ENCODE assay signal across 17 cellular contexts in the genomic region with DNA sequence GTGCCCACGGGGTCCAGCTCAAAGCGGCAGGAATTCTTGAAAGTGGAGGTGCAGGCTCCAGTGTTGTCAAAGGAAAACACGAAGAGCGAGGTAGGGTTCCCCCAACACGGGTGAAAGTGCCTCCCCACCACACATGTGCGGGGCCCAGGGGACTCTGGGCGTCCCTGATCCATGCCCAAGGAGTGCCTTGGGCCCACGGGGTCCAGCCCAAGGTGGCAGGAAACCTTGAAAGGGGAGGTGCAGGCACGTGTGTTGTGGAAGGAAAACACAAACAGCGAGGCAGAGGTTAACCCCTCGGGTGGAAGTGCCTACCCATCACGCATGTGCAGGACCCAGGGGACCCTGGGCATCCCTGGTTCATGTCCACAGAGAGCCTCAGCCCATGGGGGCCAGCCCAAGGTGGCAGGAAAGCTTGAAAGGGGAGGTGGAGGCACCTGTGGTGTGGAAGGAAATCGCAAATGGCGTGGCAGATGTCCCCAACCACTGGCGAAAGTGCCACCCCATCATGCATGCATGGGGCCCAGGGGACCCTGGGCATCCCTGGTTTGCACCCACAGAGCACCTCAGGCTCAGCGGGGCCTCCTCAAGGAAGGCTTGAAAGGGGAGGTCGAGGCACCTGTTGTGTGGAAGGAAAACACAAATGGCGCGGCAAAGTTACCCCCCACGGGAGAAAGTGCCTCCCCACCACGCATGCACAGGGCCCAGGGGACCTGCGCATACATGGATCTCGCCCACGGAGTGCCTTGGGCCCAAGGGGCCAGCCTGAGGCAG.
"Had no signal": no experiment of that assay in that cellular context is flagged by ENCODE, and none has a peak within 500 bp of the region (broad histone marks: within the 10 kb centered on the region; RNA-seq: fewer than 3 reads in every experiment).

No MANE protein-coding gene starts in this region.

- H3K36me3 ChIP-seq: adrenal gland, thoracic aorta, uterus had no signal

- H3K9me3 ChIP-seq: psoas muscle had no signal

- H3K27me3 ChIP-seq: adrenal gland, uterus had no signal

- H3K4me1 Mint-ChIP-seq: activated naive CD4-positive, alpha-beta T cell treated with anti-CD3 and anti-CD28 coated beads, Interleukin-2, amount 10 ng/mL, durations not matched to agents 7 days and 5 days; central memory CD8-positive, alpha-beta T cell; endodermal cell; nephron had no signal

- H3K27ac Mint-ChIP-seq: activated naive CD4-positive, alpha-beta T cell treated with anti-CD3 and anti-CD28 coated beads, Interleukin-2, amount 10 ng/mL, durations not matched to agents 7 days and 5 days; activated T-helper 1 cell treated with anti-CD3 and anti-CD28 coated beads, Interleukin-12 subunit alpha, Interleukin-12 subunit beta, Interleukin-2, Interleukin-4 antibody, amounts not matched to agents 30 ng/mL and 10 ng/mL and 1 ng/mL, durations not matched to agents 14 hours and 24 hours and 36 hours; endodermal cell; nephron; stimulated activated naive CD8-positive, alpha-beta T cell treated with anti-CD3 and anti-CD28 coated beads, Interleukin-15, Interleukin-2, amounts not matched to agents 100 ng/mL and 50 ng/mL, for 24 hours had no signal

- DNase-seq: activated CD4-positive, alpha-beta T cell treated with anti-CD3 and anti-CD28 coated beads, Interleukin-2, amount 50 U/mL, for 48 hours; activated naive CD4-positive, alpha-beta T cell treated with anti-CD3 and anti-CD28 coated beads, Interleukin-2, amount 10 ng/mL, durations not matched to agents 7 days and 5 days; dermis blood vessel endothelial cell; endodermal cell; erythroblast; hippocampal formation; occipital lobe; psoas muscle; stimulated activated CD4-positive, alpha-beta T cell treated with anti-CD3 and anti-CD28 coated beads, Interleukin-4, amount 100 ng/mL, for 24 hours had no signal

- H3K27ac ChIP-seq: adrenal gland, psoas muscle, thoracic aorta, uterus had no signal

- H3K4me3 ChIP-seq: adrenal gland, psoas muscle, thoracic aorta, uterus had no signal

- H3K4me1 ChIP-seq: adrenal gland, psoas muscle, uterus had no signal

- H3K4me3 Mint-ChIP-seq: activated naive CD4-positive, alpha-beta T cell treated with anti-CD3 and anti-CD28 coated beads, Interleukin-2, amount 10 ng/mL, durations not matched to agents 7 days and 5 days; activated T-helper 1 cell treated with anti-CD3 and anti-CD28 coated beads, Interleukin-12 subunit alpha, Interleukin-12 subunit beta, Interleukin-2, Interleukin-4 antibody, amounts not matched to agents 30 ng/mL and 10 ng/mL and 1 ng/mL, durations not matched to agents 14 hours and 24 hours and 36 hours; central memory CD8-positive, alpha-beta T cell; endodermal cell; nephron; stimulated activated naive CD8-positive, alpha-beta T cell treated with anti-CD3 and anti-CD28 coated beads, Interleukin-15, Interleukin-2, amounts not matched to agents 100 ng/mL and 50 ng/mL, for 24 hours had no signal

- ATAC-seq: activated CD4-positive, CD25-positive, alpha-beta regulatory T cell treated with anti-CD3 and anti-CD28 coated beads, Interleukin-2, amount 50 U/mL, for 24 hours; psoas muscle had no signal

- H3K27me3 Mint-ChIP-seq: activated naive CD4-positive, alpha-beta T cell treated with anti-CD3 and anti-CD28 coated beads, Interleukin-2, amount 10 ng/mL, durations not matched to agents 7 days and 5 days; central memory CD8-positive, alpha-beta T cell; stimulated activated naive CD8-positive, alpha-beta T cell treated with anti-CD3 and anti-CD28 coated beads, Interleukin-15, Interleukin-2, amounts not matched to agents 100 ng/mL and 50 ng/mL, for 24 hours had no signal
